In genomic region chr6:18405477-18406293, GRCh38 we compare ENCODE assay signal across 1 cellular context.
TF ChIP-seq lines count a peak whose summit lies in the region.

No MANE protein-coding gene starts in this region.

TF ChIP-seq in GM23338, 12 proteins besides CTCF, POLR2A, EP300 and RAD21 (continued from another document):
- no peak for TF ChIP-seq REST (IDR thresholded peaks at IDR 0.05; ENCODE audit: unreplicated experiment)
- TF ChIP-seq EZH2phosphoT487 (IDR thresholded peaks at IDR 0.05; ENCODE audit: unreplicated experiment), result no peak
- no peak for TF ChIP-seq ZNF114 (CRISPR knock-in tag; IDR thresholded peaks at IDR 0.05)
- no peak for TF ChIP-seq ZNF331 (CRISPR knock-in tag; IDR thresholded peaks at IDR 0.05; ENCODE audit: low read depth)
- no peak for TF ChIP-seq ETS1 (IDR thresholded peaks at IDR 0.05)
- TF ChIP-seq STAT1 (IDR thresholded peaks at IDR 0.05; ENCODE audit: unreplicated experiment), result no peak
- no peak for TF ChIP-seq ZNF462 (CRISPR knock-in tag; IDR thresholded peaks at IDR 0.05)
- no peak for TF ChIP-seq POLR2AphosphoS5 (IDR thresholded peaks at IDR 0.05; ENCODE audit: low read depth)
- TF ChIP-seq EZH2 (IDR thresholded peaks at IDR 0.05; ENCODE audit: low read depth, unreplicated experiment), result no peak
